9 cellular contexts compared by ENCODE assay signal in genomic region chr1:230113605-230114241, GRCh38. TPM values are rescaled to one million over a fixed set of nuclear protein-coding genes. Genes with fewer than 3 reads are reported as not detected.
A peak's percentile ranks its signal among the peaks of the same experiment; 100 is the strongest.
DNase-seq lines count a peak whose midpoint lies in the region; ATAC-seq and TF ChIP-seq lines count a peak whose summit lies in the region.
"Had no signal": no experiment of that assay in that cellular context is flagged by ENCODE, and none has a peak within 500 bp of the region (broad histone marks: within the 10 kb centered on the region; RNA-seq: fewer than 3 reads in every experiment).

No MANE protein-coding gene starts in this region.

- H3K9me3 Mint-ChIP-seq in nephron progenitor cell: no peaks in the 10 kb centered on the region

- peak; percentile 84 for DNase-seq in AG10803 (ENCODE audit: low read depth)
- peak; percentile 69 for DNase-seq in NCI-H460 (ENCODE audit: extremely low read depth, low read depth)
- DNase-seq in epithelial cell of esophagus (ENCODE audit: low read depth): peak; percentile 93
- no peak for DNase-seq in nephron progenitor cell
- no peak for DNase-seq in activated CD8-positive, alpha-beta memory T cell treated with anti-CD3 and anti-CD28 coated beads, Interleukin-2, amount 50 U/mL, for 4 hours
- no peak for DNase-seq in stimulated activated CD4-positive, alpha-beta T cell treated with anti-CD3 and anti-CD28 coated beads, Interleukin-1b, Interleukin-23, amount 100 ng/mL, for 48 hours
- DNase-seq in T-helper 9 cell: no peak

- peaks cover 78% of the 10 kb centered on the region for H3K4me1 Mint-ChIP-seq in nephron progenitor cell

- no peaks in the 10 kb centered on the region for H3K27me3 Mint-ChIP-seq in nephron progenitor cell (ENCODE audit: low read depth, poor library complexity)
- H3K27me3 Mint-ChIP-seq: activated naive CD8-positive, alpha-beta T cell had no signal

- TF ChIP-seq CTCF in AG10803 (conservative IDR thresholded peaks at IDR 0.05; ENCODE audit: low read length): no peak
- no peak for TF ChIP-seq CTCF in epithelial cell of esophagus (IDR thresholded peaks at IDR 0.05; ENCODE audit: insufficient read depth, low read depth, low read length, missing control alignments)
- no peak for TF ChIP-seq CTCF in nephron progenitor cell (IDR thresholded peaks at IDR 0.05)

- peaks cover 23% of the 10 kb centered on the region for H3K36me3 Mint-ChIP-seq in nephron progenitor cell (ENCODE audit: low read depth)

- ATAC-seq in GM18502 (IDR thresholded peaks at IDR 0.05; ENCODE audit: poor library complexity, unreplicated experiment): no peak

- peak overlapping the region; percentile 73 for H3K27ac Mint-ChIP-seq in nephron progenitor cell

- peak overlapping the region; percentile 20 for H3K4me3 Mint-ChIP-seq in nephron progenitor cell
- H3K4me3 Mint-ChIP-seq: activated naive CD8-positive, alpha-beta T cell had no signal

- H3K4me3 ChIP-seq in AG10803 (ENCODE audit: low read length) (no peak overlapping the region), epithelial cell of esophagus (ENCODE audit: low read length) (peak overlapping the region; percentile 13)

RNA-seq across cellular contexts. Expression of gene GALNT2, which starts 46.7 kb away (rescaled TPM):
- 44.2 and 47.0 TPM in 2 replicates for total RNA-seq in NCI-H460 (2014; rRNA removed; shearing (Covaris generic))
- polyA plus RNA-seq in NCI-H460 (2014; cell fraction: nucleus; rRNA removed): 74.8 and 101 TPM in 2 replicates

Comparison
In these comparisons a context has a peak if more than half of its experiments do, and no peak if none do; other contexts are left out.
1. DNase-seq: peak in AG10803 (single experiment), NCI-H460 (single experiment) and epithelial cell of esophagus (single experiment); none in nephron progenitor cell (single experiment), activated CD8-positive, alpha-beta memory T cell treated with anti-CD3 and anti-CD28 coated beads, Interleukin-2, amount 50 U/mL, for 4 hours (single experiment), stimulated activated CD4-positive, alpha-beta T cell treated with anti-CD3 and anti-CD28 coated beads, Interleukin-1b, Interleukin-23, amount 100 ng/mL, for 48 hours (single experiment) and T-helper 9 cell (single experiment).